In the genomic region with DNA sequence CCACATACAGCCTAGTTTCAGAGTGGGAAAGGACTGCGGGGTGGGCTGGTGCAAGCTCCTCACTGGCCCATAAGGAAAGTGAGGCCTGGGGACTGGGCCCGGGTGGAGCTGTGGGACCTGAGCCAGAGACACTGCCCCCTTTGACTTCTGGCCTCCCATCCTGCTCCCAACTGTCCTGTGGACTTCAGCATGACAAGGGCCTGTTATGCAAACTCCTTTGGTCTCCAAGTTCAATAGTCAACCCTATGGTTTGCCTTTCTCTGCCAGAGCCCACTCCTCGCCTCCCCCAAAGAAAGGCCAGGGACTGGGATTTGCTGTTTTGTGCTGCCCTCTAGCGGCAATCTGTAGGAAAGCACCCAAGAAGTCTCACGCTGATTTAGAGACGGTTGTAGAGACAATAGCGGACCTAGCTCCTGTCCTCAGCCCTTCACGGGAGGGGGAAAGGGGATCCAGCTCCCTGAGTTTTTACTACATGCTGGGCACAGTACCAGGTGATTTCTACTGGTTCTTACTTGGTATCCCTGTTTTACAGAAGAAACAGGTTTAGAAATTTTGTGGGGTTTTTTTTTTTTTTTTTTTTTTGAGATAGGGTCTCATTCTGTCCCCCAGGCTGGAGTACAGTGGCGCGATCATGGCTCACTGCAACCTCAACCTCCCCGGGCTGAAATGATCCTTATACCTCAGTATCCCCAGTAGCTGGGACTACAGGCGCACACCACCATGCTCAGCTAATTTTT, we compare ENCODE assay signal across 8 cellular contexts. TPM values are rescaled to one million over a fixed set of nuclear protein-coding genes. Genes with fewer than 3 reads are reported as not detected.
A peak's percentile ranks its signal among the peaks of the same experiment; 100 is the strongest.
DNase-seq lines count a peak whose midpoint lies in the region; ATAC-seq and TF ChIP-seq lines count a peak whose summit lies in the region.

No MANE protein-coding gene starts in this region.

- POLR2A ChIA-PET in Panc1 (lab: Charles Lee), result interaction anchor here (0.5 kb wide), 1 partner anchor 16 kb away, joined by 3 read pairs; no protein-coding TSS in a partner anchor

- TF ChIP-seq CTCF in KMS-11 (conservative IDR thresholded peaks at IDR 0.05; ENCODE audit: low read depth, low read length) (peak; percentile 98), Panc1 (IDR thresholded peaks at IDR 0.05) (peak; percentile 91), fibroblast of lung (conservative IDR thresholded peaks at IDR 0.05 in 1 of 2, IDR thresholded peaks at IDR 0.05 in 1 of 2; ENCODE audit: low read depth in 1 of 2, low read length in 2 of 2) (peak; percentile 82 to 91), omental fat pad (IDR thresholded peaks at IDR 0.05) (peak in 2 of 3 donors; percentile 13 to 32)

- H2AFZ ChIP-seq in KMS-11 (ENCODE audit: low read depth), result no peak overlapping the region
- no peak overlapping the region for H2AFZ ChIP-seq in fibroblast of lung (ENCODE audit: low read length)

- H3K36me3 ChIP-seq in KMS-11 (ENCODE audit: insufficient read depth) (no peaks in the 10 kb centered on the region), Panc1 (ENCODE audit: control insufficient read depth, insufficient read depth, low read length) (no peaks in the 10 kb centered on the region), fibroblast of lung (ENCODE audit: control insufficient read depth, insufficient read depth, low read length) (no peaks in the 10 kb centered on the region)

- H4K20me1 ChIP-seq in KMS-11 (ENCODE audit: insufficient read depth), result no peaks in the 10 kb centered on the region
- H4K20me1 ChIP-seq in fibroblast of lung (ENCODE audit: control insufficient read depth, extremely low read depth, insufficient read depth, low read length), result no peaks in the 10 kb centered on the region

- no TSS peak for BruUV-seq in Panc1 (replicated peaks; lab: Mats Ljungman, UMichigan)

- CTCF ChIA-PET in Panc1 (lab: Charles Lee), result interaction anchor here (0.5 to 1.3 kb wide), 13 partner anchors 9 to 332 kb away, joined by 3 to 12 read pairs (median 5); a partner anchor contains a TSS

- H3K4me2 ChIP-seq in KMS-11 (no peak overlapping the region), fibroblast of lung (ENCODE audit: extremely low read depth, insufficient read depth, low read length) (no peak overlapping the region)

- H3K4me1 ChIP-seq in KMS-11 (ENCODE audit: low read depth, poor library complexity, severe bottlenecking) (peaks cover 3% of the 10 kb centered on the region), Panc1 (ENCODE audit: control insufficient read depth, insufficient read depth, low read length) (peaks cover 9% of the 10 kb centered on the region), fibroblast of lung (ENCODE audit: control insufficient read depth, extremely low read depth, insufficient read depth, low read length) (peaks cover 2% of the 10 kb centered on the region)

- in situ Hi-C loops in Panc1 (cut with HindIII; ENCODE audit: low pct_unique_long_range_greater_than_20kb, low sequenced_read_pairs), result no loop called here

- H3K4me3 ChIP-seq in KMS-11 (IDR thresholded peaks at IDR 0.05; ENCODE audit: insufficient read depth, low read depth, low read length), result no peak overlapping the region
- H3K4me3 ChIP-seq in Panc1 (ENCODE audit: low read depth in 2 of 2, low read length in 2 of 2), result no peak overlapping the region
- no peak overlapping the region for H3K4me3 ChIP-seq in fibroblast of lung (replicated peaks in 1 of 4; ENCODE audit: control extremely low read depth in 1 of 4, insufficient read depth in 1 of 4, low read depth in 3 of 4, low read length in 4 of 4)

- H3K27ac ChIP-seq in KMS-11 (no peak overlapping the region), Panc1 (ENCODE audit: low read length) (no peak overlapping the region), fibroblast of lung (ENCODE audit: insufficient read depth, low read length) (no peak overlapping the region)

- DNase-seq in DMS53 (lab: John Stamatoyannopoulos, UW) (peak; percentile 77), Panc1 (ENCODE audit: low read depth, low spot score) (no peak), fibroblast of lung (ENCODE audit: low read depth in 2 of 2) (peak; percentile 42 to 70), omental fat pad (ENCODE audit: low spot score) (no peak), COLO829 (ENCODE audit: low spot score) (no peak), mesenteric fat pad (ENCODE audit: low spot score) (no peak)
- DNase-seq in activated T-cell treated with anti-CD3 and anti-CD28 coated beads, Interleukin-2, amount 50 U/mL, for 1 hour, result peak; percentile 58

- H3K27me3 ChIP-seq in KMS-11 (ENCODE audit: insufficient read depth, low read depth) (peaks cover 61% of the 10 kb centered on the region), Panc1 (ENCODE audit: control insufficient read depth, insufficient read depth, low read length) (no peaks in the 10 kb centered on the region), fibroblast of lung (ENCODE audit: control insufficient read depth, insufficient read depth, low read length) (peaks cover 36% of the 10 kb centered on the region)

- H3K9ac ChIP-seq in KMS-11 (no peak overlapping the region), fibroblast of lung (ENCODE audit: insufficient read depth, low read length) (no peak overlapping the region)

- peak; percentile 72 for ATAC-seq in Panc1
- no peak for ATAC-seq in omental fat pad (ENCODE audit: low FRiP score)

- intact Hi-C loops in Panc1 (cut with micrococcal nuclease; ENCODE audit: unreplicated experiment), result no loop called here

- H3K9me3 ChIP-seq in Panc1 (ENCODE audit: control insufficient read depth, insufficient read depth, low read depth, low read length) (no peaks in the 10 kb centered on the region), fibroblast of lung (ENCODE audit: control insufficient read depth, insufficient read depth, low read depth, low read length) (no peaks in the 10 kb centered on the region)

- no peaks in the 10 kb centered on the region for H3K79me2 ChIP-seq in KMS-11 (ENCODE audit: insufficient read depth, low read depth)
- H3K79me2 ChIP-seq in fibroblast of lung (ENCODE audit: control insufficient read depth, insufficient read depth, low read length), result no peaks in the 10 kb centered on the region

RNA-seq across cellular contexts. Expression of a gene that starts 1.2 kb away (rescaled TPM):
- 3.5 TPM for total RNA-seq in Panc1 (2021; ENCODE audit: unreplicated experiment)
- polyA plus RNA-seq in Panc1 (2012; ENCODE audit: insufficient read length), result 4.2 TPM
- not detected in 2 replicates for total RNA-seq in fibroblast of lung
- 0.11 TPM in 1 of 2 replicates, not detected in the other for polyA plus RNA-seq in fibroblast of lung
- 0.12 TPM in 1 of 2 replicates, not detected in the other for polyA plus RNA-seq in fibroblast of lung (2012)
- polyA minus RNA-seq in fibroblast of lung (ENCODE audit: low replicate concordance), result not detected in 2 replicates
- total RNA-seq in omental fat pad, result not detected
- not detected for total RNA-seq in mesenteric fat pad

RNA-seq across cellular contexts. Expression of a gene that starts 9.3 kb away (rescaled TPM):
- total RNA-seq in Panc1 (2021; ENCODE audit: unreplicated experiment) (not detected), fibroblast of lung (not detected in 2 replicates), omental fat pad (not detected), mesenteric fat pad (not detected)
- not detected for polyA plus RNA-seq in Panc1 (2012; ENCODE audit: insufficient read length)
- not detected in 2 replicates for polyA plus RNA-seq in fibroblast of lung
- not detected in 2 replicates for polyA plus RNA-seq in fibroblast of lung (2012)
- not detected in 2 replicates for polyA minus RNA-seq in fibroblast of lung (ENCODE audit: low replicate concordance)

RNA-seq across cellular contexts. Expression of a gene that starts 21.4 kb away (rescaled TPM):
- total RNA-seq in Panc1 (2021; ENCODE audit: unreplicated experiment), result 3.2 TPM
- 8.3 TPM for polyA plus RNA-seq in Panc1 (2012; ENCODE audit: insufficient read length)
- 0.26 and 0.33 TPM in 2 replicates for total RNA-seq in fibroblast of lung
- 0.03 TPM in 1 of 2 replicates, not detected in the other for polyA plus RNA-seq in fibroblast of lung
- polyA plus RNA-seq in fibroblast of lung (2012), result not detected in 2 replicates
- polyA minus RNA-seq in fibroblast of lung (ENCODE audit: low replicate concordance), result not detected in 2 replicates
- total RNA-seq in omental fat pad, result 1 to 10 TPM in 2 of 4 donors, under 1 TPM in 1, not detected in 1; 0.95 to 2.3 (median 1.2) TPM
- total RNA-seq in mesenteric fat pad, result 0.42 TPM

RNA-seq across cellular contexts. Expression of a gene that starts 33.3 kb away (rescaled TPM):
- total RNA-seq in Panc1 (2021; ENCODE audit: unreplicated experiment), result 2,516 TPM
- polyA plus RNA-seq in Panc1 (2012; ENCODE audit: insufficient read length), result 4,980 TPM
- 461 and 474 TPM in 2 replicates for total RNA-seq in fibroblast of lung
- 1,015 and 1,066 TPM in 2 replicates for polyA plus RNA-seq in fibroblast of lung
- polyA plus RNA-seq in fibroblast of lung (2012), result 1,704 and 1,856 TPM in 2 replicates
- polyA minus RNA-seq in fibroblast of lung (ENCODE audit: low replicate concordance), result 3,082 and 4,109 TPM in 2 replicates
- 100 to 1,000 TPM; 468 to 864 (median 772) TPM for total RNA-seq in omental fat pad
- 1,236 TPM for total RNA-seq in mesenteric fat pad

RNA-seq across cellular contexts. Expression of a gene that starts 36.2 kb away (rescaled TPM):
- total RNA-seq in Panc1 (2021; ENCODE audit: unreplicated experiment) (104 TPM), fibroblast of lung (16.3 and 18.5 TPM in 2 replicates), omental fat pad (100 to 1,000 TPM in 1 of 4 donors, 10 to 100 TPM in 3; 22.8 to 113 (median 31.1) TPM), mesenteric fat pad (45.4 TPM)
- 198 TPM for polyA plus RNA-seq in Panc1 (2012; ENCODE audit: insufficient read length)
- 21.9 and 37.1 TPM in 2 replicates for polyA plus RNA-seq in fibroblast of lung
- 41.6 and 62.5 TPM in 2 replicates for polyA plus RNA-seq in fibroblast of lung (2012)
- 10.7 and 15.9 TPM in 2 replicates for polyA minus RNA-seq in fibroblast of lung (ENCODE audit: low replicate concordance)

Comparison
In these comparisons a context has a peak if more than half of its experiments do, and no peak if none do; other contexts are left out.
1. DNase-seq: peak in DMS53 (single experiment), activated T-cell treated with anti-CD3 and anti-CD28 coated beads, Interleukin-2, amount 50 U/mL, for 1 hour (single experiment) and fibroblast of lung (2 of 2); none in Panc1 (single experiment), omental fat pad (single experiment), COLO829 (single experiment) and mesenteric fat pad (single experiment).
2. CTCF ChIP-seq: peak in every context shown above with its lines; median percentile 98 in KMS-11; 91 in Panc1; 86 in fibroblast of lung; 22 in omental fat pad.